10 cellular contexts compared by ENCODE assay signal in genomic region chr3:169430687-169431404, GRCh38.
DNase-seq lines count a peak whose midpoint lies in the region; ATAC-seq, FAIRE-seq and TF ChIP-seq lines count a peak whose summit lies in the region.
"Had no signal": no experiment of that assay in that cellular context is flagged by ENCODE, and none has a peak within 500 bp of the region (broad histone marks: within the 10 kb centered on the region; RNA-seq: fewer than 3 reads in every experiment).

No MANE protein-coding gene starts in this region.

- intact Hi-C loops in endothelial cell of umbilical vein (cut with micrococcal nuclease) = loop anchor here (1.0 to 5.0 kb wide), 6 partner anchors 24 to 282 kb away; partner anchors contain the start of gene MECOM

- H3K9ac ChIP-seq in endothelial cell of umbilical vein (replicated peaks; ENCODE audit: extremely low read depth, insufficient read depth, low read length) = peak overlapping the region; percentile 50

- H3K9me3 ChIP-seq in endothelial cell of umbilical vein (replicated peaks; ENCODE audit: control insufficient read depth, insufficient read depth, low read length) = no peaks in the 10 kb centered on the region
- no peaks in the 10 kb centered on the region for H3K9me3 ChIP-seq in small intestine (ENCODE audit: control insufficient read depth, low read depth)

- dilution Hi-C loops in endothelial cell of umbilical vein (cut with MboI; ENCODE audit: extremely low pct_ligation_motif_present, low sequenced_read_pairs) = no loop called here

- no peaks in the 10 kb centered on the region for H3K9me1 ChIP-seq in endothelial cell of umbilical vein (replicated peaks; ENCODE audit: control insufficient read depth, extremely low read depth, insufficient read depth, low read length)

- peak overlapping the region; percentile 79 for H3K27ac ChIP-seq in endothelial cell of umbilical vein (ENCODE audit: insufficient read depth, low read depth, low read length)
- H3K27ac ChIP-seq in small intestine (ENCODE audit: low read depth in 1 of 2, low read length in 1 of 2) = no peak overlapping the region

- H3K4me3 ChIP-seq in endothelial cell of umbilical vein (replicated peaks in 1 of 3; ENCODE audit: insufficient read depth in 1 of 3, low read depth in 1 of 3, low read length in 3 of 3) = no peak overlapping the region
- H3K4me3 ChIP-seq in small intestine (ENCODE audit: low read depth in 1 of 2, low read length in 2 of 2) = no peak overlapping the region

- H3K36me3 ChIP-seq in endothelial cell of umbilical vein (ENCODE audit: control insufficient read depth in 2 of 2, extremely low read depth in 1 of 2, insufficient read depth in 2 of 2, low read length in 2 of 2) (peaks cover 0 to 5% of the 10 kb centered on the region in 2 experiments), small intestine (ENCODE audit: control insufficient read depth in 2 of 2, insufficient read depth in 2 of 2, low read length in 2 of 2) (no peaks in the 10 kb centered on the region)

- no peaks in the 10 kb centered on the region for H3K27me3 ChIP-seq in endothelial cell of umbilical vein (ENCODE audit: control insufficient read depth in 2 of 2, insufficient read depth in 2 of 2, low read length in 2 of 2)
- H3K27me3 ChIP-seq in small intestine (ENCODE audit: control insufficient read depth in 2 of 2, insufficient read depth in 2 of 2, low read length in 2 of 2) = no peaks in the 10 kb centered on the region

- peak overlapping the region; percentile 76 for H3K4me2 ChIP-seq in endothelial cell of umbilical vein (ENCODE audit: insufficient read depth, low read length)

- peaks cover 2% of the 10 kb centered on the region for H3K79me2 ChIP-seq in endothelial cell of umbilical vein (ENCODE audit: control insufficient read depth, insufficient read depth, low read length)

- BruUV-seq in endothelial cell of umbilical vein (replicated peaks; lab: Mats Ljungman, UMichigan) = TSS peak; percentile 68

- peak; percentile 77 for ATAC-seq in GM21619 (IDR thresholded peaks at IDR 0.05; ENCODE audit: unreplicated experiment)
- ATAC-seq in HG02571 (IDR thresholded peaks at IDR 0.05; ENCODE audit: unreplicated experiment) = no peak

- H2AFZ ChIP-seq in endothelial cell of umbilical vein (ENCODE audit: low read depth, low read length) = peak overlapping the region; percentile 43

- no peak for TF ChIP-seq CTCF in endothelial cell of umbilical vein (IDR thresholded peaks at IDR 0.05; ENCODE audit: extremely low read depth in 1 of 2, insufficient read depth in 1 of 2, low read depth in 1 of 2, low read length in 2 of 2)

- H4K20me1 ChIP-seq in endothelial cell of umbilical vein (replicated peaks; ENCODE audit: control insufficient read depth, extremely low read depth, insufficient read depth, low read length) = no peaks in the 10 kb centered on the region

- POLR2A ChIA-PET in endothelial cell of umbilical vein (lab: Charles Lee) = interaction anchor here (0.5 to 0.7 kb wide), 2 partner anchors 67 to 232 kb away, joined by 3 read pairs; no protein-coding TSS in a partner anchor

- WGBS in small intestine, 3 donors = 11 to 28% (median 18%) methylated on average over 3 of the region's 3 CpGs

- peak; percentile 77 for DNase-seq in LoVo (ENCODE audit: low spot score)
- peak; percentile 90 for DNase-seq in endothelial cell of umbilical vein (ENCODE audit: low read depth, low spot score)
- DNase-seq in small intestine = peak; percentile 89
- no peak for DNase-seq in mesenteric fat pad (ENCODE audit: low spot score)
- DNase-seq in HK-2 (ENCODE audit: unreplicated experiment) = no peak
- no peak for DNase-seq in NCI-H2227 treated with DMSO at 0.1 percent for 48 hours (lab: John Stamatoyannopoulos, UW)
- DNase-seq: NCI-H526 treated with DMSO at 0.1 percent for 48 hours had no signal

- H3K4me1 ChIP-seq in endothelial cell of umbilical vein (ENCODE audit: control insufficient read depth, extremely low read depth, insufficient read depth, low read length) = peaks cover 30% of the 10 kb centered on the region
- H3K4me1 ChIP-seq in small intestine (ENCODE audit: control insufficient read depth in 2 of 2, insufficient read depth in 1 of 2, low read depth in 1 of 2, low read length in 1 of 2) = peaks cover 0 to 2% of the 10 kb centered on the region in 2 donors

- CTCF ChIA-PET in endothelial cell of umbilical vein (lab: Charles Lee) = interaction anchor here (0.7 to 2.4 kb wide), 8 partner anchors 20 to 282 kb away, joined by 3 to 10 read pairs (median 6); no protein-coding TSS in a partner anchor

- TF ChIP-seq POLR2A in endothelial cell of umbilical vein (IDR thresholded peaks at IDR 0.05; ENCODE audit: low read depth, low read length) = no peak

- FAIRE-seq in endothelial cell of umbilical vein (lab: Jason Lieb, UNC) = peak; percentile 87
- no peak for FAIRE-seq in small intestine (lab: Jason Lieb, UNC)
- FAIRE-seq: islet of Langerhans had no signal

TF ChIP-seq in endothelial cell of umbilical vein, 7 proteins besides CTCF, POLR2A, EP300 and RAD21:
- TF ChIP-seq FOS (IDR thresholded peaks at IDR 0.05; ENCODE audit: borderline replicate concordance, insufficient read depth, low read length) (peak; percentile 72), MAX (IDR thresholded peaks at IDR 0.05; ENCODE audit: insufficient read depth, insufficient read length) (no peak), EZH2 (IDR thresholded peaks at IDR 0.05; ENCODE audit: borderline replicate concordance, low read depth, low read length, severe bottlenecking) (no peak), POLR2AphosphoS5 (IDR thresholded peaks at IDR 0.05; ENCODE audit: insufficient read depth, low read depth, low read length) (peak; percentile 41), JUN (IDR thresholded peaks at IDR 0.05; ENCODE audit: borderline replicate concordance, insufficient read depth, insufficient read length, low read depth) (peak; percentile 68), GATA2 (IDR thresholded peaks at IDR 0.05; ENCODE audit: insufficient read depth, insufficient read length, low read depth, low read length) (peak; percentile 91), MYC (IDR thresholded peaks at IDR 0.05; ENCODE audit: low read depth, low read length) (no peak)

Comparison
In these comparisons a context has a peak if more than half of its experiments do, and no peak if none do; other contexts are left out.
1. DNase-seq: peak in LoVo (single experiment), endothelial cell of umbilical vein (single experiment) and small intestine (single experiment); none in mesenteric fat pad (single experiment), HK-2 (single experiment) and NCI-H2227 treated with DMSO at 0.1 percent for 48 hours (single experiment).